1 cellular context compared by ENCODE assay signal in genomic region chr19:5789886-5790572, GRCh38.
TF ChIP-seq lines count a peak whose summit lies in the region.

No MANE protein-coding gene starts in this region.

TF ChIP-seq in GM12878, 131 proteins besides CTCF, POLR2A, EP300 and RAD21:
- no peak for TF ChIP-seq TCF3 (IDR thresholded peaks at IDR 0.05; ENCODE audit: borderline replicate concordance, insufficient read depth, low read depth, low read length)
- 0 out of 2 replicates have a peak, but pooled peaks have one; percentile 65 for TF ChIP-seq ZNF217 (IDR thresholded peaks at IDR 0.05)
TF ChIP-seq in GM12878: peak in this region for 1.
